ENCODE assay signal across 6 cellular contexts in genomic region chr6:163672710-163673109, GRCh38.
"Had no signal": no experiment of that assay in that cellular context is flagged by ENCODE, and none has a peak within 500 bp of the region (broad histone marks: within the 10 kb centered on the region; RNA-seq: fewer than 3 reads in every experiment).

No MANE protein-coding gene starts in this region.

- H3K27ac ChIP-seq: KMS-11 had no signal

- H3K4me2 ChIP-seq: GM23338, KMS-11 had no signal

- H3K4me3 Mint-ChIP-seq: GM23338, H9 had no signal

- ATAC-seq: GM23338 had no signal

- DNase-seq: H9, HCEC 1CT, IMR-90, KBM-7 had no signal

- H3K9ac ChIP-seq: KMS-11 had no signal

- H2AFZ ChIP-seq: GM23338 had no signal

- H3K27ac Mint-ChIP-seq: GM23338, H9 had no signal

- H3K4me3 ChIP-seq: GM23338 had no signal
